ENCODE assay signal across 36 cellular contexts in the genomic region with DNA sequence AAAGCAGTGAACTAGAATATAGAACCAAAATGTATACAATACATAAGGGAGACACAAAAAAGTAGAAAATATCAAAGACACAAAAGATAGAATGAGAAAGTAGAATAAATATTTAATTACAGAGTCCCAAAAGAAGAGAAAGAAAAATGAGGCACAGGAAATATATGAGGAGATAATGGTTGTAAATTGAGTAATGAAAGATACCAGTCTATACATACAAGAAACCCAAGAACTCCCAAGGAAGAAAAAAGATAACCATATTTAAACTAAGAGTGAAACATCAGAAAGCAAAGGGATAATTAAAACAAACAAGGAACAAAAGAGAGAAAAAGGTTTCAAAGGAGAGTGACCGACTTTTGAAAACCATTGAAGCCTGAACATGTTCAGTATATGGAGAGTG. TPM values are rescaled to one million over a fixed set of nuclear protein-coding genes. Genes with fewer than 3 reads are reported as not detected.
DNase-seq lines count a peak whose midpoint lies in the region; ATAC-seq, FAIRE-seq and TF ChIP-seq lines count a peak whose summit lies in the region.
"Had no signal": no experiment of that assay in that cellular context is flagged by ENCODE, and none has a peak within 500 bp of the region (broad histone marks: within the 10 kb centered on the region; RNA-seq: fewer than 3 reads in every experiment).

No MANE protein-coding gene starts in this region.

- peak; percentile 36 for FAIRE-seq in G401.6 (lab: Jason Lieb, UNC)
- FAIRE-seq: A204.1, D721Med had no signal

- no peaks in the 10 kb centered on the region for H3K36me3 Mint-ChIP-seq in T-helper 17 cell (ENCODE audit: low read depth)
- H3K36me3 Mint-ChIP-seq: CD14-positive monocyte; CD4-positive, alpha-beta memory T cell; CD4-positive, CD25-positive, alpha-beta regulatory T cell; CD8-positive, alpha-beta T cell had no signal

- DNase-seq in T-helper 17 cell (no peak), DMS114 treated with DMSO at 0.1 percent for 48 hours (lab: John Stamatoyannopoulos, UW; ENCODE audit: unreplicated experiment) (no peak)
- DNase-seq in central memory CD4-positive, alpha-beta T cell = no peak
- DNase-seq in activated CD4-positive, alpha-beta T cell treated with anti-CD3 and anti-CD28 coated beads for 48 hours = no peak
- DNase-seq: 8988T; ACHN; AML-193; BE2C; C1 segment of cervical spinal cord; Caco-2; Calu3; CD4-positive, alpha-beta memory T cell; CD4-positive, alpha-beta T cell; CD4-positive, CD25-positive, alpha-beta regulatory T cell; CD8-positive, alpha-beta memory T cell; CD8-positive, alpha-beta T cell; COR-L47; DMS 273 treated with DMSO at 0.1 percent for 48 hours; DMS153; DMS53; DMS79; DMS79 treated with DMSO at 0.1 percent for 48 hours; DND-41; EL had no signal

- no peaks in the 10 kb centered on the region for H3K4me1 ChIP-seq in HEK293 (ENCODE audit: control insufficient read depth, insufficient read depth, low read length)
- H3K4me1 ChIP-seq: A549; BE2C; BLaER1; BLaER1 treated with 17β-estradiol and CSF1 and Interleukin-3, amounts not matched to agents 10 nM and 100 nM; Caco-2 had no signal

- no peak overlapping the region for H3K4me3 Mint-ChIP-seq in T-helper 17 cell
- H3K4me3 Mint-ChIP-seq: B cell; CD4-positive, alpha-beta memory T cell; CD4-positive, alpha-beta T cell; CD4-positive, CD25-positive, alpha-beta regulatory T cell; CD8-positive, alpha-beta memory T cell; CD8-positive, alpha-beta T cell had no signal

- H3K36me3 ChIP-seq in HEK293 (ENCODE audit: control insufficient read depth in 2 of 2, insufficient read depth in 1 of 2, low read length in 2 of 2) = no peaks in the 10 kb centered on the region
- H3K36me3 ChIP-seq: BE2C; BLaER1; BLaER1 treated with 17β-estradiol and CSF1 and Interleukin-3, amounts not matched to agents 10 nM and 100 nM had no signal

- CTCF ChIA-PET in HEK293 (lab: Yijun Ruan, JAX) = no interaction called here

- peaks cover 46% of the 10 kb centered on the region for H3K27me3 Mint-ChIP-seq in T-helper 17 cell

- POLR2A ChIA-PET in HEK293 (lab: Yijun Ruan, JAX) = no interaction called here

- H3K9me3 ChIP-seq in HEK293 (ENCODE audit: control insufficient read depth, insufficient read depth, low read depth, low read length) (no peaks in the 10 kb centered on the region), T-helper 17 cell (ENCODE audit: control insufficient read depth, low read length, poor library complexity, severe bottlenecking) (no peaks in the 10 kb centered on the region)
- H3K9me3 ChIP-seq: A549; BE2C; BLaER1; BLaER1 treated with 17β-estradiol and CSF1 and Interleukin-3, amounts not matched to agents 10 nM and 100 nM; Caco-2 had no signal

- peak overlapping the region; percentile 5 for H3K27ac Mint-ChIP-seq in T-helper 17 cell
- H3K27ac Mint-ChIP-seq: B cell; CD14-positive monocyte; CD4-positive, alpha-beta T cell; CD4-positive, CD25-positive, alpha-beta regulatory T cell; CD8-positive, alpha-beta memory T cell; CD8-positive, alpha-beta T cell had no signal

- ATAC-seq in T-helper 17 cell = no peak
- ATAC-seq: A549; CD8-positive, alpha-beta T cell had no signal

- H3K27ac ChIP-seq in HEK293 (ENCODE audit: extremely low read depth, low read depth, low read length) = no peak overlapping the region
- H3K27ac ChIP-seq: 22Rv1; A549; BLaER1; BLaER1 treated with 17β-estradiol and CSF1 and Interleukin-3, amounts not matched to agents 10 nM and 100 nM; C4-2B had no signal

- no peak for TF ChIP-seq CTCF in HEK293 (tag by site-specific recombination; IDR thresholded peaks at IDR 0.05)

- H3K4me1 Mint-ChIP-seq in T-helper 17 cell = no peaks in the 10 kb centered on the region
- H3K4me1 Mint-ChIP-seq: B cell; CD14-positive monocyte; CD4-positive, alpha-beta memory T cell; CD4-positive, CD25-positive, alpha-beta regulatory T cell; CD8-positive, alpha-beta memory T cell had no signal

- H3K4me3 ChIP-seq in HEK293 (ENCODE audit: low read depth, low read length) = no peak overlapping the region
- H3K4me3 ChIP-seq: A549; BLaER1; BLaER1 treated with 17β-estradiol and CSF1 and Interleukin-3, amounts not matched to agents 10 nM and 100 nM had no signal

TF ChIP-seq in HEK293, 187 proteins besides CTCF, POLR2A, EP300 and RAD21:
- TF ChIP-seq ZNF558 (tag by site-specific recombination; IDR thresholded peaks at IDR 0.05) (peak; percentile 94), ZEB2 (tag by site-specific recombination; IDR thresholded peaks at IDR 0.05) (no peak)

RNA-seq across cellular contexts. Expression of gene CPEB1, which starts 47.3 kb away (rescaled TPM):
- under 1 TPM; 0.32 to 0.50 TPM for total RNA-seq in T-helper 17 cell
- total RNA-seq: A673; CD4-positive, CD25-positive, alpha-beta regulatory T cell had no signal

RNA-seq across cellular contexts. Expression of gene RPS17, which starts 59.6 kb away (rescaled TPM):
- total RNA-seq in T-helper 17 cell = 1,000 to 10,000 TPM; 2,730 to 2,799 TPM
